In the genomic region with DNA sequence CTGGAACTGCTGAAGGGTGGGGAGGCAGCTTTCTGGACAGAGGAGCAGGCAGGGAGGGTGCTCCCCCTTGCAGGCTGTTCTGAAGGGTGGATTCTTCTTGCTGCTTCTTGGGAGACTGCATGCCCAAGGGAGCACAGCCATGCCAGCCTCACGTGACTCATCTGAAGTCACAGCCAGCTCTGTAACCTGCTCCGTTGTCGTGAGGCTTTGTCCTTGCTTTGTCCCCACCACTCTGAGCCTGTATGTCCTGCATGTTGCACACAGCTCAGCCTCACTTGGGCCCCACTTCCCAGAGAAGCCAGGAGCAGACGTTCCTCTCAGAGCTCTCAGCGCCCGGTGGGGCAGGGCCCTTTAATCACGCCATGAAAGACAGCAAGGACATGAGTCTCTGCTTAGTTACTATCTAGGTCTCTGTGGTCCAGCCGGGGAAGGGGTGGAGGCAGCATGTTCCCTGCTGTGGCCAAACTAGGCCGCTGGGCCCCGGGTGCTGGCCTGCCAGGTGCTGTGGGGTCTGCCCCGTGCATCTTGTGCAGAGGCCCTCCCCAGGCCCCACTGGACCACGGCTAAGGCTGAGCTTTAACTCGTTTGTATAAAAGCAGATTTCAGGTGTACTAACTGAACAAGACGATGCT, we compare ENCODE assay signal across 17 cellular contexts.
DNase-seq lines count a peak whose midpoint lies in the region; ATAC-seq, FAIRE-seq and TF ChIP-seq lines count a peak whose summit lies in the region.
"Had no signal": no experiment of that assay in that cellular context is flagged by ENCODE, and none has a peak within 500 bp of the region (broad histone marks: within the 10 kb centered on the region; RNA-seq: fewer than 3 reads in every experiment).

No MANE protein-coding gene starts in this region.

- H3K79me1 ChIP-seq in H1 (ENCODE audit: low read depth, low read length): no peaks in the 10 kb centered on the region

- H3K79me2 ChIP-seq in H1 (ENCODE audit: control insufficient read depth in 1 of 2, insufficient read depth in 2 of 2, low read length in 2 of 2): no peaks in the 10 kb centered on the region
- H3K79me2 ChIP-seq: parathyroid adenoma had no signal

- no peak overlapping the region for H4K8ac ChIP-seq in H1 (ENCODE audit: extremely low read depth, insufficient read depth, low read length)

- DNase-seq in activated effector memory CD4-positive, alpha-beta T cell treated with anti-CD3 and anti-CD28 coated beads, Interleukin-2, amount 50 U/mL, for 16 hours: peak; percentile 48
- DNase-seq in activated effector memory CD4-positive, alpha-beta T cell treated with Interleukin-2 at 50 U/mL for 16 hours: no peak
- DNase-seq in H1 (ENCODE audit: low read depth in 1 of 2, low spot score in 2 of 2): no peak
- peak; percentile 16 for DNase-seq in medulla oblongata (ENCODE audit: extremely low spot score)
- peak; percentile 62 for DNase-seq in upper lobe of right lung
- no peak for DNase-seq in NOMO-1 (lab: John Stamatoyannopoulos, UW; ENCODE audit: unreplicated experiment in 2 of 2)
- DNase-seq in NCI-H226: no peak
- DNase-seq: 8988T; activated CD4-positive, alpha-beta T cell treated with anti-CD3 and anti-CD28 coated beads, Interleukin-2, amount 10 ng/mL, durations not matched to agents 7 days and 5 days; foreskin keratinocyte had no signal

- H3K27me3 ChIP-seq in H1 (replicated peaks in 1 of 4; ENCODE audit: control insufficient read depth in 3 of 4, extremely low read depth in 1 of 4, insufficient read depth in 3 of 4, low read length in 3 of 4): no peaks in the 10 kb centered on the region
- H3K27me3 ChIP-seq in upper lobe of right lung: no peaks in the 10 kb centered on the region
- H3K27me3 ChIP-seq: foreskin keratinocyte, suprapubic skin had no signal

- peaks cover 0 to 7% (median under 1%) of the 10 kb centered on the region in 4 experiments; a peak in 3 of 7 replicates for H3K4me1 ChIP-seq in H1 (replicated peaks in 1 of 4; ENCODE audit: control insufficient read depth in 3 of 4, insufficient read depth in 4 of 4, low read length in 3 of 4)
- H3K4me1 ChIP-seq in upper lobe of right lung: no peaks in the 10 kb centered on the region
- H3K4me1 ChIP-seq: foreskin keratinocyte, parathyroid adenoma had no signal

- no peak for FAIRE-seq in H1 (lab: Jason Lieb, UNC)
- FAIRE-seq: TTC549 had no signal

- H2BK12ac ChIP-seq in H1 (ENCODE audit: low read depth, low read length): peak overlapping the region; percentile 43; the same call in 1 of the 2 replicates

- no peak overlapping the region for H3K56ac ChIP-seq in H1 (replicated peaks; ENCODE audit: insufficient read length, low read depth, low read length)

- peak overlapping the region; percentile 77 for H2BK120ac ChIP-seq in H1 (replicated peaks; ENCODE audit: low read depth, low read length)

- H2BK5ac ChIP-seq in H1 (ENCODE audit: low read depth, low read length): 0 out of 2 replicates have a peak overlapping the region, but pooled peaks have one; percentile 66

- H3K18ac ChIP-seq in H1 (ENCODE audit: extremely low read depth, low read length): peak overlapping the region; percentile 51; the same call in 1 of the 2 replicates

- H3K4me2 ChIP-seq in H1 (ENCODE audit: insufficient read depth in 1 of 2, low read depth in 2 of 2, low read length in 2 of 2): no peak overlapping the region

- H2BK20ac ChIP-seq in H1 (ENCODE audit: low read length): no peak overlapping the region

- H3K27ac ChIP-seq in H1 (ENCODE audit: low read depth, low read length) (no peak overlapping the region), upper lobe of right lung (no peak overlapping the region)
- H3K27ac ChIP-seq: coronary artery, foreskin keratinocyte, left lung, parathyroid adenoma, RWPE1, suprapubic skin had no signal

- H3K36me3 ChIP-seq in H1 (ENCODE audit: control insufficient read depth in 2 of 4, insufficient read depth in 4 of 4, low read length in 3 of 4): no peaks in the 10 kb centered on the region
- no peaks in the 10 kb centered on the region for H3K36me3 ChIP-seq in upper lobe of right lung
- H3K36me3 ChIP-seq: left lung, suprapubic skin had no signal

- POLR2A ChIA-PET in H1 (lab: Charles Lee; ENCODE audit: partially characterized antibody): interaction anchor here (0.6 to 1.0 kb wide), 3 partner anchors 16 to 124 kb away, joined by 3 read pairs; no protein-coding TSS in a partner anchor

- no peaks in the 10 kb centered on the region for H3K23me2 ChIP-seq in H1 (ENCODE audit: low read depth, low read length)

- ATAC-seq in upper lobe of right lung (no peak), GM19023 (IDR thresholded peaks at IDR 0.05; ENCODE audit: unreplicated experiment) (no peak)

- H4K20me1 ChIP-seq in H1 (replicated peaks in 1 of 2; ENCODE audit: control insufficient read depth in 1 of 2, insufficient read depth in 2 of 2, low read length in 2 of 2): no peaks in the 10 kb centered on the region

- no peak overlapping the region for H3K4me3 ChIP-seq in H1 (ENCODE audit: extremely low read depth in 1 of 4, insufficient read depth in 2 of 4, low read depth in 3 of 4, low read length in 4 of 4)
- no peak overlapping the region for H3K4me3 ChIP-seq in upper lobe of right lung
- H3K4me3 ChIP-seq: coronary artery, left lung, suprapubic skin had no signal

- peak overlapping the region; percentile 61 for H4K91ac ChIP-seq in H1 (replicated peaks; ENCODE audit: insufficient read length, low read length)

- H3K14ac ChIP-seq in H1 (ENCODE audit: insufficient read length): no peak overlapping the region

- no peak overlapping the region for H2AK5ac ChIP-seq in H1 (ENCODE audit: low read depth, low read length)

- peak overlapping the region; percentile 99 for H2BK15ac ChIP-seq in H1 (ENCODE audit: low read length)

- no peak for TF ChIP-seq RAD21 in H1 (IDR thresholded peaks at IDR 0.05 in 1 of 2, conservative IDR thresholded peaks at IDR 0.05 in 1 of 2; ENCODE audit: low read depth in 2 of 2, low read length in 2 of 2)

- H2AFZ ChIP-seq in H1 (ENCODE audit: low read length): no peak overlapping the region
- H2AFZ ChIP-seq: parathyroid adenoma had no signal

- no peak overlapping the region for H3K23ac ChIP-seq in H1 (ENCODE audit: insufficient read length)

- TF ChIP-seq EP300 in H1 (IDR thresholded peaks at IDR 0.05; ENCODE audit: borderline replicate concordance in 1 of 2, low read depth in 2 of 2, low read length in 2 of 2): no peak

- H4K5ac ChIP-seq in H1 (ENCODE audit: insufficient read length, low read depth, low read length): peak overlapping the region; percentile 25

- intact Hi-C loops in upper lobe of right lung (cut with DNase I): no loop called here

- H3K4ac ChIP-seq in H1 (replicated peaks; ENCODE audit: insufficient read length, low read depth, low read length): no peak overlapping the region

- H3K9me3 ChIP-seq in H1 (ENCODE audit: insufficient read depth in 2 of 2, low read depth in 1 of 2, low read length in 1 of 2) (no peaks in the 10 kb centered on the region; a peak in 1 of 4 replicates), upper lobe of right lung (no peaks in the 10 kb centered on the region)
- H3K9me3 ChIP-seq: left lung, suprapubic skin had no signal

- CTCF ChIA-PET in H1 (lab: Charles Lee; ENCODE audit: partially characterized antibody): interaction anchor here (0.7 to 5.7 kb wide), 19 partner anchors 9 to 206 kb away, joined by 3 to 30 read pairs (median 4); no protein-coding TSS in a partner anchor

- TF ChIP-seq CTCF in H1 (IDR thresholded peaks at IDR 0.05; ENCODE audit: control extremely low read depth in 1 of 3, insufficient read depth in 1 of 3, low read depth in 1 of 3, low read length in 3 of 3) (no peak), upper lobe of right lung (IDR thresholded peaks at IDR 0.05) (no peak)

- 86% methylated on average over 14 of the region's 14 CpGs; no CpG with 5 or more reads in 1 of the 2 experiments for WGBS in H1 (ENCODE audit: extremely low coverage in 1 of 2, insufficient coverage in 1 of 2, insufficient read length in 1 of 2, insufficient replicate concordance in 2 of 2, low coverage in 1 of 2, low lambda C conversion rate in 2 of 2, missing lambda C conversion rate in 1 of 2), 2 experiments

- TF ChIP-seq POLR2A in H1 (IDR thresholded peaks at IDR 0.05; ENCODE audit: control extremely low read depth in 1 of 2, low read depth in 2 of 2, low read length in 2 of 2): no peak

- no peak overlapping the region for H3K9ac ChIP-seq in H1 (replicated peaks in 1 of 4; ENCODE audit: extremely low read depth in 1 of 4, low read depth in 3 of 4, low read length in 3 of 4)
- H3K9ac ChIP-seq: parathyroid adenoma had no signal

TF ChIP-seq in H1, 55 proteins besides CTCF, POLR2A, EP300 and RAD21 (continues in another document):
- no peak for TF ChIP-seq ZNF274 (IDR thresholded peaks at IDR 0.05; ENCODE audit: borderline replicate concordance, extremely low read depth, low read length)
- no peak for TF ChIP-seq SRF (IDR thresholded peaks at IDR 0.05; ENCODE audit: low read depth, low read length)
- TF ChIP-seq SP4 (IDR thresholded peaks at IDR 0.05; ENCODE audit: low read length): no peak
- no peak for TF ChIP-seq TAF7 (optimal IDR thresholded peaks at IDR 0.05; ENCODE audit: borderline replicate concordance, low read depth, low read length)
- TF ChIP-seq BRCA1 (IDR thresholded peaks at IDR 0.05; ENCODE audit: low read depth, low read length): no peak
- TF ChIP-seq, protein P1, sequence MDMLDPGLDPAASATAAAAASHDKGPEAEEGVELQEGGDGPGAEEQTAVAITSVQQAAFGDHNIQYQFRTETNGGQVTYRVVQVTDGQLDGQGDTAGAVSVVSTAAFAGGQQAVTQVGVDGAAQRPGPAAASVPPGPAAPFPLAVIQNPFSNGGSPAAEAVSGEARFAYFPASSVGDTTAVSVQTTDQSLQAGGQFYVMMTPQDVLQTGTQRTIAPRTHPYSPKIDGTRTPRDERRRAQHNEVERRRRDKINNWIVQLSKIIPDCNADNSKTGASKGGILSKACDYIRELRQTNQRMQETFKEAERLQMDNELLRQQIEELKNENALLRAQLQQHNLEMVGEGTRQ (IDR thresholded peaks at IDR 0.05; ENCODE audit: low read length): no peak
- TF ChIP-seq EZH2 (IDR thresholded peaks at IDR 0.05; ENCODE audit: low read depth, low read length, severe bottlenecking): no peak
- no peak for TF ChIP-seq SP2 (IDR thresholded peaks at IDR 0.05; ENCODE audit: low read length)
- TF ChIP-seq GTF2F1 (IDR thresholded peaks at IDR 0.05; ENCODE audit: borderline replicate concordance, low read depth, low read length): no peak
- TF ChIP-seq FOSL1 (IDR thresholded peaks at IDR 0.05; ENCODE audit: insufficient read depth, low read depth, low read length): no peak
- TF ChIP-seq CBX8 (IDR thresholded peaks at IDR 0.05; ENCODE audit: borderline replicate concordance, low read depth, low read length): no peak
- TF ChIP-seq BACH1 (IDR thresholded peaks at IDR 0.05; ENCODE audit: low read length): no peak
- TF ChIP-seq, protein P2, sequence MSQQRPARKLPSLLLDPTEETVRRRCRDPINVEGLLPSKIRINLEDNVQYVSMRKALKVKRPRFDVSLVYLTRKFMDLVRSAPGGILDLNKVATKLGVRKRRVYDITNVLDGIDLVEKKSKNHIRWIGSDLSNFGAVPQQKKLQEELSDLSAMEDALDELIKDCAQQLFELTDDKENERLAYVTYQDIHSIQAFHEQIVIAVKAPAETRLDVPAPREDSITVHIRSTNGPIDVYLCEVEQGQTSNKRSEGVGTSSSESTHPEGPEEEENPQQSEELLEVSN (IDR thresholded peaks at IDR 0.05): no peak
- no peak for TF ChIP-seq POLR2AphosphoS5 (IDR thresholded peaks at IDR 0.05; ENCODE audit: low read depth, low read length)

Comparison
In these comparisons a context has a peak if more than half of its experiments do, and no peak if none do; other contexts are left out.
1. DNase-seq: peak in activated effector memory CD4-positive, alpha-beta T cell treated with anti-CD3 and anti-CD28 coated beads, Interleukin-2, amount 50 U/mL, for 16 hours (single experiment), medulla oblongata (single experiment) and upper lobe of right lung (single experiment); none in activated effector memory CD4-positive, alpha-beta T cell treated with Interleukin-2 at 50 U/mL for 16 hours (single experiment), H1 (0 of 2), NOMO-1 (0 of 2) and NCI-H226 (single experiment).